In genomic region chr14:95097385-95097784, GRCh38 we compare ENCODE assay signal across 1 cellular context.
A peak's percentile ranks its signal among the peaks of the same experiment; 100 is the strongest.
TF ChIP-seq lines count a peak whose summit lies in the region.

No MANE protein-coding gene starts in this region.

TF ChIP-seq in IMR-90, 13 proteins besides CTCF, POLR2A, EP300 and RAD21:
- TF ChIP-seq ELK1 (IDR thresholded peaks at IDR 0.05; ENCODE audit: borderline replicate concordance, low read depth, low read length), result no peak
- no peak for TF ChIP-seq NFE2L2 (IDR thresholded peaks at IDR 0.05; ENCODE audit: low read depth, low read length)
- 0 out of 2 replicates have a peak, but pooled peaks have one; percentile 34 for TF ChIP-seq CEBPB (IDR thresholded peaks at IDR 0.05; ENCODE audit: low read depth, low read length)
- TF ChIP-seq RFX5 (IDR thresholded peaks at IDR 0.05; ENCODE audit: low read depth, low read length), result no peak
- TF ChIP-seq BHLHE40 (IDR thresholded peaks at IDR 0.05; ENCODE audit: low read depth, low read length), result no peak
- no peak for TF ChIP-seq MXI1 (IDR thresholded peaks at IDR 0.05; ENCODE audit: borderline replicate concordance, low read depth, low read length)
